ENCODE assay signal across 22 cellular contexts in the genomic region with DNA sequence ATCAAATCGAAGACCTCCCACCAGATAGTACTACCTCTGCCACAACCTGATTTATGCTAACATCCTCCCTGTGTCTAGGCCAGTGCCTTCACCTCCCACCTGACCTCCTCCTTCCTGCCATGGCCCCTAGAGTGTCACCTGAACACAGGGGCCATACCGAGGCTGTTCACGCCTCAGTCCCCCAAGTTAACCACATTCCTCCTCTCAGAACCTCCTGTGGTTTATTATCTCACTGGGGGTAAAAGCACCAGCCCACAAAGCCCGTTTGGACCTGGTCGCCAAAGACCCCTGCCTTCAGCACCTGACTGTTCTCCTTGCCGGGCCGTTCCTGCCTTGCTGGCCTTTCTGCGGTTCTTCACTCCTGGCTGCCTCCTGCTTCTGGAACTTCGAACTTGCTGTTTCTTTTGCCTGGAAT. TPM values are rescaled to one million over a fixed set of nuclear protein-coding genes. Genes with fewer than 3 reads are reported as not detected.
A peak's percentile ranks its signal among the peaks of the same experiment; 100 is the strongest.
DNase-seq lines count a peak whose midpoint lies in the region; ATAC-seq and TF ChIP-seq lines count a peak whose summit lies in the region.
"Had no signal": no experiment of that assay in that cellular context is flagged by ENCODE, and none has a peak within 500 bp of the region (broad histone marks: within the 10 kb centered on the region; RNA-seq: fewer than 3 reads in every experiment).

No MANE protein-coding gene starts in this region.

- CTCF ChIA-PET in PC-9 (lab: Charles Lee): no interaction called here

- H3K4me3 Mint-ChIP-seq in effector memory CD8-positive, alpha-beta T cell: no peak overlapping the region
- H3K4me3 Mint-ChIP-seq: activated CD8-positive, alpha-beta memory T cell treated with anti-CD3 and anti-CD28 coated beads, Interleukin-2, amount 10 ng/mL, durations not matched to agents 7 days and 5 days had no signal

- H3K4me2 ChIP-seq in PC-9: no peak overlapping the region

- no peak overlapping the region for H2AFZ ChIP-seq in PC-9

- TF ChIP-seq CTCF in PC-9 (conservative IDR thresholded peaks at IDR 0.05): no peak

- no peaks in the 10 kb centered on the region for H3K27me3 Mint-ChIP-seq in effector memory CD8-positive, alpha-beta T cell

- no peaks in the 10 kb centered on the region for H3K36me3 ChIP-seq in PC-9 (ENCODE audit: low read depth)
- H3K36me3 ChIP-seq: BLaER1 treated with 17β-estradiol and CSF1 and Interleukin-3, amounts not matched to agents 10 nM and 100 nM; left lung; stomach had no signal

- TF ChIP-seq POLR2A in GM18505 (IDR thresholded peaks at IDR 0.05; ENCODE audit: borderline replicate concordance, extremely low read depth, insufficient read depth, insufficient read length): no peak

- H3K27ac ChIP-seq in PC-9: no peak overlapping the region
- H3K27ac ChIP-seq: BLaER1 treated with 17β-estradiol and CSF1 and Interleukin-3, amounts not matched to agents 10 nM and 100 nM; left lung; RWPE1; stomach had no signal

- intact Hi-C loops in PC-9 (cut with micrococcal nuclease; ENCODE audit: unreplicated experiment): no loop called here

- H3K27ac Mint-ChIP-seq in effector memory CD8-positive, alpha-beta T cell: no peak overlapping the region
- H3K27ac Mint-ChIP-seq: activated CD8-positive, alpha-beta memory T cell treated with anti-CD3 and anti-CD28 coated beads, Interleukin-2, amount 10 ng/mL, durations not matched to agents 7 days and 5 days; progenitor cell of endocrine pancreas had no signal

- H3K4me3 ChIP-seq in PC-9: no peak overlapping the region
- H3K4me3 ChIP-seq: BLaER1 treated with 17β-estradiol and CSF1 and Interleukin-3, amounts not matched to agents 10 nM and 100 nM; left lung; stomach had no signal

- no peak for DNase-seq in effector memory CD8-positive, alpha-beta T cell
- DNase-seq in PC-9 (no peak), DMS79 treated with DMSO at 0.1 percent for 48 hours (lab: John Stamatoyannopoulos, UW) (no peak), OCI-M2 (lab: John Stamatoyannopoulos, UW; ENCODE audit: unreplicated experiment) (no peak), NCI-H1436 treated with DMSO at 0.1 percent for 48 hours (lab: John Stamatoyannopoulos, UW) (no peak)
- DNase-seq: activated CD4-positive, alpha-beta T cell treated with anti-CD3 and anti-CD28 coated beads for 48 hours; activated CD8-positive, alpha-beta memory T cell treated with anti-CD3 and anti-CD28 coated beads, Interleukin-2, amount 10 ng/mL, durations not matched to agents 7 days and 5 days; GDM1; head of caudate nucleus; left lung; midbrain; NK-92 treated with Interleukin-12 subunit alpha and Interleukin-12 subunit beta, amount 100 ng/mL, for 24 hours; stimulated activated CD4-positive, alpha-beta T cell treated with anti-CD3 and anti-CD28 coated beads, Interleukin-1b, Interleukin-23, amount 100 ng/mL, for 48 hours; stomach had no signal

- H3K27me3 ChIP-seq in PC-9 (ENCODE audit: insufficient read depth, low read depth): peaks cover 96% of the 10 kb centered on the region
- H3K27me3 ChIP-seq: BLaER1 treated with 17β-estradiol and CSF1 and Interleukin-3, amounts not matched to agents 10 nM and 100 nM had no signal

- no peaks in the 10 kb centered on the region for H3F3A ChIP-seq in PC-9 (ENCODE audit: insufficient read depth, low read depth)

- no peaks in the 10 kb centered on the region for H3K4me1 Mint-ChIP-seq in effector memory CD8-positive, alpha-beta T cell (ENCODE audit: low read depth in 2 of 2)
- H3K4me1 Mint-ChIP-seq: activated CD8-positive, alpha-beta memory T cell treated with anti-CD3 and anti-CD28 coated beads, Interleukin-2, amount 10 ng/mL, durations not matched to agents 7 days and 5 days had no signal

- H3K9me3 Mint-ChIP-seq in effector memory CD8-positive, alpha-beta T cell: no peaks in the 10 kb centered on the region

- H3K79me2 ChIP-seq in PC-9 (ENCODE audit: low read depth): no peaks in the 10 kb centered on the region

- POLR2A ChIA-PET in PC-9 (lab: Charles Lee; ENCODE audit: unreplicated experiment): no interaction called here

- H3K9me3 ChIP-seq in PC-9 (ENCODE audit: insufficient read depth, low read depth): no peaks in the 10 kb centered on the region
- H3K9me3 ChIP-seq: BLaER1 treated with 17β-estradiol and CSF1 and Interleukin-3, amounts not matched to agents 10 nM and 100 nM; left lung; stomach had no signal

- no peaks in the 10 kb centered on the region for H3K36me3 Mint-ChIP-seq in effector memory CD8-positive, alpha-beta T cell (ENCODE audit: insufficient read depth)
- H3K36me3 Mint-ChIP-seq: activated CD8-positive, alpha-beta memory T cell treated with anti-CD3 and anti-CD28 coated beads, Interleukin-2, amount 10 ng/mL, durations not matched to agents 7 days and 5 days had no signal

- no peaks in the 10 kb centered on the region for H3K9me2 ChIP-seq in PC-9 (ENCODE audit: insufficient read depth)

- no peaks in the 10 kb centered on the region for H3K4me1 ChIP-seq in PC-9 (replicated peaks; ENCODE audit: insufficient read depth)
- H3K4me1 ChIP-seq: left lung, stomach had no signal

- ATAC-seq in GM18505 (IDR thresholded peaks at IDR 0.05; ENCODE audit: unreplicated experiment) (peak; percentile 56), GM21423 (IDR thresholded peaks at IDR 0.05; ENCODE audit: unreplicated experiment) (peak; percentile 60), HG03066 (IDR thresholded peaks at IDR 0.05; ENCODE audit: low read depth, unreplicated experiment) (peak; percentile 72)
- ATAC-seq in effector memory CD8-positive, alpha-beta T cell (replicated peaks): peak; percentile 42
- ATAC-seq: activated CD8-positive, alpha-beta memory T cell treated with anti-CD3 and anti-CD28 coated beads, Interleukin-2, amount 10 ng/mL, durations not matched to agents 7 days and 5 days; left lung had no signal

- H4K20me1 ChIP-seq in PC-9 (ENCODE audit: insufficient read depth): no peaks in the 10 kb centered on the region
- H4K20me1 ChIP-seq: BLaER1 treated with 17β-estradiol and CSF1 and Interleukin-3, amounts not matched to agents 10 nM and 100 nM had no signal

- BruUV-seq in PC-9 (replicated peaks; lab: Mats Ljungman, UMichigan): no TSS peak

RNA-seq across cellular contexts. Expression of a gene that starts 13.7 kb away (rescaled TPM):
- total RNA-seq in PC-9 (2021): not detected in 2 replicates
- total RNA-seq: A673; activated CD8-positive, alpha-beta memory T cell treated with anti-CD3 and anti-CD28 coated beads, Interleukin-2, amount 10 ng/mL, durations not matched to agents 7 days and 5 days; NCI-H460; progenitor cell of endocrine pancreas had no signal
